In genomic region chr15:83119968-83120581, GRCh38 we compare ENCODE assay signal across 26 cellular contexts. TPM values are rescaled to one million over a fixed set of nuclear protein-coding genes. Genes with fewer than 3 reads are reported as not detected.
"Had no signal": no experiment of that assay in that cellular context is flagged by ENCODE, and none has a peak within 500 bp of the region (broad histone marks: within the 10 kb centered on the region; RNA-seq: fewer than 3 reads in every experiment).

No MANE protein-coding gene starts in this region.

- H3K9me3 Mint-ChIP-seq: immature natural killer cell; mesothelial cell of epicardium; naive B cell; natural killer cell; stimulated activated memory B cell treated with anti-CD40 and anti-IgM and Interleukin-4, amounts not matched to agents 10 μg/mL and 1 μg/mL and 100 μg/mL, for 72 hours; stimulated activated naive CD8-positive, alpha-beta T cell treated with anti-CD3 and anti-CD28 coated beads, Interleukin-15, amount 100 ng/mL, for 72 hours; type B pancreatic cell had no signal

- H3K4me1 ChIP-seq: left ventricle myocardium inferior, parathyroid adenoma, right atrium auricular region, right lobe of liver, tibial nerve, uterus had no signal

- H3K27ac ChIP-seq: left ventricle myocardium inferior, parathyroid adenoma, right atrium auricular region, right lobe of liver, tibial nerve, uterus had no signal

- H3K36me3 Mint-ChIP-seq: mesothelial cell of epicardium; naive B cell; stimulated activated memory B cell treated with anti-CD40 and anti-IgM and Interleukin-4, amounts not matched to agents 10 μg/mL and 1 μg/mL and 100 μg/mL, for 72 hours; type B pancreatic cell had no signal

- H3K4me2 ChIP-seq: smooth muscle cell had no signal

- H3K4me1 Mint-ChIP-seq: immature natural killer cell; mesothelial cell of epicardium; naive B cell; natural killer cell; stimulated activated memory B cell treated with anti-CD40 and anti-IgM and Interleukin-4, amounts not matched to agents 10 μg/mL and 1 μg/mL and 100 μg/mL, for 72 hours; stimulated activated naive CD8-positive, alpha-beta T cell treated with anti-CD3 and anti-CD28 coated beads, Interleukin-15, amount 100 ng/mL, for 72 hours had no signal

- H3K27me3 ChIP-seq: right atrium auricular region, right lobe of liver, tibial nerve, uterus had no signal

- H3K9ac ChIP-seq: parathyroid adenoma had no signal

- H2AFZ ChIP-seq: parathyroid adenoma had no signal

- FAIRE-seq: islet of Langerhans had no signal

- H3K36me3 ChIP-seq: right lobe of liver, uterus had no signal

- H3K79me2 ChIP-seq: parathyroid adenoma had no signal

- DNase-seq: hypothalamus; immature natural killer cell; left ventricle myocardium inferior; mesendoderm; naive B cell; natural killer cell; right lobe of liver; stimulated activated CD4-positive, alpha-beta T cell treated with anti-CD3 and anti-CD28 coated beads, Interleukin-1b, Interleukin-23, amount 100 ng/mL, for 48 hours; stimulated activated CD4-positive, alpha-beta T cell treated with anti-CD3 and anti-CD28 coated beads, Interleukin-2, amount 100 ng/mL, for 48 hours; stimulated activated CD4-positive, alpha-beta T cell treated with anti-CD3 and anti-CD28 coated beads, Interleukin-4, amount 100 ng/mL, for 4 hours; stimulated activated CD8-positive, alpha-beta memory T cell treated with anti-CD3 and anti-CD28 coated beads, Interleukin-4, amount 100 ng/mL, for 48 hours; stimulated activated naive CD4-positive, alpha-beta T cell treated with Interleukin-2 at 50 U/mL for 16 hours; stimulated activated naive CD8-positive, alpha-beta T cell treated with anti-CD3 and anti-CD28 coated beads, Interleukin-15, amount 100 ng/mL, for 72 hours; substantia nigra; uterus had no signal

- H3K9me3 ChIP-seq: left ventricle myocardium inferior, right atrium auricular region, right lobe of liver, tibial nerve, uterus had no signal

- ATAC-seq: natural killer cell; right lobe of liver; stimulated activated memory B cell treated with anti-CD40 and anti-IgM and Interleukin-4, amounts not matched to agents 10 μg/mL and 1 μg/mL and 100 μg/mL, for 72 hours; stimulated activated naive CD8-positive, alpha-beta T cell treated with anti-CD3 and anti-CD28 coated beads, Interleukin-15, amount 100 ng/mL, for 72 hours had no signal

- H3K27ac Mint-ChIP-seq: immature natural killer cell; mesothelial cell of epicardium; naive B cell; natural killer cell; progenitor cell of endocrine pancreas; stimulated activated memory B cell treated with anti-CD40 and anti-IgM and Interleukin-4, amounts not matched to agents 10 μg/mL and 1 μg/mL and 100 μg/mL, for 72 hours; stimulated activated naive CD8-positive, alpha-beta T cell treated with anti-CD3 and anti-CD28 coated beads, Interleukin-15, amount 100 ng/mL, for 72 hours; type B pancreatic cell had no signal

- H3K4me3 Mint-ChIP-seq: immature natural killer cell; mesothelial cell of epicardium; naive B cell; natural killer cell; stimulated activated memory B cell treated with anti-CD40 and anti-IgM and Interleukin-4, amounts not matched to agents 10 μg/mL and 1 μg/mL and 100 μg/mL, for 72 hours; stimulated activated naive CD8-positive, alpha-beta T cell treated with anti-CD3 and anti-CD28 coated beads, Interleukin-15, amount 100 ng/mL, for 72 hours; type B pancreatic cell had no signal

- H3K4me3 ChIP-seq: left ventricle myocardium inferior, lung, right atrium auricular region, right lobe of liver, smooth muscle cell, tibial nerve, uterus had no signal

- H3K27me3 Mint-ChIP-seq: naive B cell; progenitor cell of endocrine pancreas; stimulated activated memory B cell treated with anti-CD40 and anti-IgM and Interleukin-4, amounts not matched to agents 10 μg/mL and 1 μg/mL and 100 μg/mL, for 72 hours; stimulated activated naive CD8-positive, alpha-beta T cell treated with anti-CD3 and anti-CD28 coated beads, Interleukin-15, amount 100 ng/mL, for 72 hours; type B pancreatic cell had no signal

RNA-seq across cellular contexts. Expression of gene TM6SF1, which starts 12.6 kb away (rescaled TPM):
- total RNA-seq: mesothelial cell of epicardium, progenitor cell of endocrine pancreas, renal cortical epithelial cell had no signal
- polyA plus RNA-seq: smooth muscle cell had no signal
